ENCODE assay signal across 24 cellular contexts in genomic region chr22:23564276-23564675, GRCh38. TPM values are rescaled to one million over a fixed set of nuclear protein-coding genes. Genes with fewer than 3 reads are reported as not detected.
DNase-seq lines count a peak whose midpoint lies in the region; TF ChIP-seq lines count a peak whose summit lies in the region.
"Had no signal": no experiment of that assay in that cellular context is flagged by ENCODE, and none has a peak within 500 bp of the region (broad histone marks: within the 10 kb centered on the region; RNA-seq: fewer than 3 reads in every experiment).

No MANE protein-coding gene starts in this region.

- H3K36me3 Mint-ChIP-seq in immature natural killer cell = no peaks in the 10 kb centered on the region
- H3K36me3 Mint-ChIP-seq: CD4-positive, alpha-beta memory T cell had no signal

- H3K79me2 ChIP-seq in osteoblast (ENCODE audit: insufficient read depth, low read length) = no peaks in the 10 kb centered on the region

- H3K27me3 Mint-ChIP-seq in immature natural killer cell (ENCODE audit: low read depth in 3 of 3) = peaks cover 0 to 12% (median 8%) of the 10 kb centered on the region in 3 donors

- peak overlapping the region in 8 of 11 experiments; percentile 29 to 98 (median 96); a peak in 14 of 22 replicates for H3K4me2 ChIP-seq in BLaER1 treated with 17β-estradiol and CSF1 and Interleukin-3, amounts not matched to agents 10 nM and 100 nM
- no peak overlapping the region for H3K4me2 ChIP-seq in osteoblast (ENCODE audit: insufficient read depth, low read length)
- H3K4me2 ChIP-seq: A549 had no signal

- H2AFZ ChIP-seq in osteoblast (ENCODE audit: low read length) = no peak overlapping the region

- H3K27ac ChIP-seq in BLaER1 treated with 17β-estradiol and CSF1 and Interleukin-3, amounts not matched to agents 10 nM and 100 nM = no peak overlapping the region
- H3K27ac ChIP-seq in osteoblast (ENCODE audit: low read depth, low read length) = no peak overlapping the region
- H3K27ac ChIP-seq: A549, HL-60 had no signal

- H4K20me1 ChIP-seq in BLaER1 treated with 17β-estradiol and CSF1 and Interleukin-3, amounts not matched to agents 10 nM and 100 nM = peaks cover 0 to 13% (median 0%) of the 10 kb centered on the region in 11 experiments; a peak in 4 of 22 replicates
- no peaks in the 10 kb centered on the region for H4K20me1 ChIP-seq in osteoblast (ENCODE audit: insufficient read depth, low read length)

- no peaks in the 10 kb centered on the region for H3K9me3 ChIP-seq in BLaER1 treated with 17β-estradiol and CSF1 and Interleukin-3, amounts not matched to agents 10 nM and 100 nM (replicated peaks in 1 of 11)
- no peaks in the 10 kb centered on the region for H3K9me3 ChIP-seq in osteoblast (ENCODE audit: low read depth, low read length)
- H3K9me3 ChIP-seq: A549, BE2C had no signal

- H3K36me3 ChIP-seq in BLaER1 treated with 17β-estradiol and CSF1 and Interleukin-3, amounts not matched to agents 10 nM and 100 nM = no peaks in the 10 kb centered on the region
- no peaks in the 10 kb centered on the region for H3K36me3 ChIP-seq in osteoblast (ENCODE audit: insufficient read depth, low read length)
- H3K36me3 ChIP-seq: BE2C had no signal

- TF ChIP-seq CTCF in GM10266 (IDR thresholded peaks at IDR 0.05; ENCODE audit: control insufficient read depth, insufficient read depth, low read depth, missing control alignments) (no peak), osteoblast (IDR thresholded peaks at IDR 0.05; ENCODE audit: extremely low read depth, low read depth, low read length) (no peak)

- peak overlapping the region in 1 of 11 experiments; percentile 34; a peak in 2 of 22 replicates for H3K9ac ChIP-seq in BLaER1 treated with 17β-estradiol and CSF1 and Interleukin-3, amounts not matched to agents 10 nM and 100 nM

- DNase-seq in GM10266 (ENCODE audit: extremely low spot score) (peak; percentile 20), immature natural killer cell (no peak), osteoblast (ENCODE audit: insufficient read length, low spot score, missing footprints) (peak; percentile 81), putamen (ENCODE audit: low spot score) (no peak), SK-N-DZ (ENCODE audit: low spot score) (no peak), NCI-H2171 treated with DMSO at 0.1 percent for 48 hours (lab: John Stamatoyannopoulos, UW) (no peak), NOMO-1 treated with DMSO at 0.1 percent for 48 hours (lab: John Stamatoyannopoulos, UW; ENCODE audit: unreplicated experiment) (no peak)
- DNase-seq: BE2C; CD4-positive, alpha-beta memory T cell; GOT3; NCI-H1092; NCI-H1436 treated with DMSO at 0.1 percent for 48 hours; NCI-H1930; NCI-H226; NCI-H510A treated with DMSO at 0.1 percent for 48 hours; NCI-H774; NK-92 treated with Interleukin-12 subunit alpha and Interleukin-12 subunit beta, amount 100 ng/mL, for 24 hours; SIG-M5 had no signal

- H3K4me3 Mint-ChIP-seq in immature natural killer cell = peak overlapping the region in 3 of 5 donors; percentile 18 to 30 (median 18)

- peaks cover 6 to 8% of the 10 kb centered on the region in 2 donors for H3K4me1 Mint-ChIP-seq in immature natural killer cell

- H3K9me3 Mint-ChIP-seq in immature natural killer cell = no peaks in the 10 kb centered on the region
- H3K9me3 Mint-ChIP-seq: CD4-positive, alpha-beta memory T cell had no signal

- peaks cover 9 to 60% (median 57%) of the 10 kb centered on the region in 10 experiments; a peak in 18 of 20 replicates for H3K4me1 ChIP-seq in BLaER1 treated with 17β-estradiol and CSF1 and Interleukin-3, amounts not matched to agents 10 nM and 100 nM
- H3K4me1 ChIP-seq in osteoblast (ENCODE audit: insufficient read depth, low read length) = no peaks in the 10 kb centered on the region
- H3K4me1 ChIP-seq: A549, BE2C had no signal

- peak overlapping the region in 1 of 10 experiments; percentile 34; a peak in 1 of 20 replicates for H3K4me3 ChIP-seq in BLaER1 treated with 17β-estradiol and CSF1 and Interleukin-3, amounts not matched to agents 10 nM and 100 nM
- no peak overlapping the region for H3K4me3 ChIP-seq in osteoblast (ENCODE audit: insufficient read depth, low read length)
- H3K4me3 ChIP-seq: A549, K562 had no signal

- H3K27ac Mint-ChIP-seq in immature natural killer cell = no peak overlapping the region
- H3K27ac Mint-ChIP-seq: CD4-positive, alpha-beta memory T cell had no signal

- H3K27me3 ChIP-seq in BLaER1 treated with 17β-estradiol and CSF1 and Interleukin-3, amounts not matched to agents 10 nM and 100 nM = peaks cover 0 to 21% (median 0%) of the 10 kb centered on the region in 11 experiments; a peak in 5 of 22 replicates
- H3K27me3 ChIP-seq in osteoblast (ENCODE audit: insufficient read depth, low read length) = peaks cover 21% of the 10 kb centered on the region
- H3K27me3 ChIP-seq: BE2C had no signal

RNA-seq across cellular contexts. Expression of gene IGLL1, which starts 15.8 kb away (rescaled TPM):
- not detected for polyA plus RNA-seq in immature natural killer cell
- not detected in 2 replicates for total RNA-seq in osteoblast
- polyA plus RNA-seq in SK-N-DZ (2014; cell fraction: cytosol; rRNA removed) = not detected in 2 replicates
- polyA plus RNA-seq in SK-N-DZ (2014; cell fraction: nucleus; rRNA removed) = not detected in 2 replicates
- total RNA-seq: CD4-positive, alpha-beta memory T cell; HepG2; HT-29 had no signal
- polyA plus RNA-seq: A549; CD4-positive, alpha-beta memory T cell; HepG2 had no signal

Comparison
In these comparisons a context has a peak if more than half of its experiments do, and no peak if none do; other contexts are left out.
1. DNase-seq: peak in GM10266 (single experiment) and osteoblast (single experiment); none in immature natural killer cell (0 of 3), putamen (single experiment), SK-N-DZ (single experiment), NCI-H2171 treated with DMSO at 0.1 percent for 48 hours (single experiment) and NOMO-1 treated with DMSO at 0.1 percent for 48 hours (single experiment).